In genomic region chr10:93072225-93072712, GRCh38 we compare ENCODE assay signal across 9 cellular contexts. TPM values are rescaled to one million over a fixed set of nuclear protein-coding genes. Genes with fewer than 3 reads are reported as not detected.
DNase-seq lines count a peak whose midpoint lies in the region; ATAC-seq, FAIRE-seq and TF ChIP-seq lines count a peak whose summit lies in the region.
"Had no signal": no experiment of that assay in that cellular context is flagged by ENCODE, and none has a peak within 500 bp of the region (broad histone marks: within the 10 kb centered on the region; RNA-seq: fewer than 3 reads in every experiment).

No MANE protein-coding gene starts in this region.

- intact Hi-C loops in right lobe of liver (cut with DNase I) (no loop called here), tibial artery (cut with DNase I; ENCODE audit: low total_unique reads) (no loop called here)

- no peak overlapping the region for H3K4me3 ChIP-seq in astrocyte (ENCODE audit: insufficient read depth, low read depth, low read length)
- peak overlapping the region; percentile 36 to 76 (median 49) for H3K4me3 ChIP-seq in right lobe of liver
- H3K4me3 ChIP-seq in tibial artery, result peak overlapping the region; percentile 37 to 55

- CTCF ChIA-PET in activated naive CD4-positive, alpha-beta T cell treated with anti-CD3 and anti-CD28 coated beads, Interleukin-2, amount 10 ng/mL, durations not matched to agents 7 days and 5 days (lab: Charles Lee), result interaction anchor here (1.2 to 2.3 kb wide), 2 partner anchors 11 to 107 kb away, joined by 3 to 7 read pairs; no protein-coding TSS in a partner anchor
- CTCF ChIA-PET in GM10248 (lab: Yijun Ruan, JAX), result interaction anchor here (0.8 to 1.2 kb wide), 2 partner anchors 219 to 297 kb away, joined by 3 read pairs; no protein-coding TSS in a partner anchor

- H3K9me3 ChIP-seq in astrocyte (ENCODE audit: insufficient read depth, low read depth, low read length) (no peaks in the 10 kb centered on the region), right lobe of liver (no peaks in the 10 kb centered on the region), tibial artery (no peaks in the 10 kb centered on the region)

- peak overlapping the region; percentile 75 for H3K4me2 ChIP-seq in astrocyte (ENCODE audit: low read length)

- no peaks in the 10 kb centered on the region for H3K36me3 ChIP-seq in astrocyte (ENCODE audit: insufficient read depth, low read length)
- H3K36me3 ChIP-seq in right lobe of liver, result no peaks in the 10 kb centered on the region
- no peaks in the 10 kb centered on the region for H3K36me3 ChIP-seq in tibial artery

- peaks cover 27% of the 10 kb centered on the region for H3K4me1 Mint-ChIP-seq in activated naive CD4-positive, alpha-beta T cell treated with anti-CD3 and anti-CD28 coated beads, Interleukin-2, amount 10 ng/mL, durations not matched to agents 7 days and 5 days
- H3K4me1 Mint-ChIP-seq in astrocyte (ENCODE audit: low read depth, unreplicated experiment), result peaks cover 11% of the 10 kb centered on the region

- peaks cover 96% of the 10 kb centered on the region for H3K27me3 Mint-ChIP-seq in activated naive CD4-positive, alpha-beta T cell treated with anti-CD3 and anti-CD28 coated beads, Interleukin-2, amount 10 ng/mL, durations not matched to agents 7 days and 5 days
- H3K27me3 Mint-ChIP-seq in astrocyte (ENCODE audit: low read depth, unreplicated experiment), result peaks cover 84% of the 10 kb centered on the region

- H2AFZ ChIP-seq in astrocyte (ENCODE audit: low read depth, low read length), result no peak overlapping the region

- no peak for DNase-seq in activated naive CD4-positive, alpha-beta T cell treated with anti-CD3 and anti-CD28 coated beads, Interleukin-2, amount 10 ng/mL, durations not matched to agents 7 days and 5 days
- DNase-seq in activated naive CD4-positive, alpha-beta T cell treated with Interleukin-2 at 50 U/mL for 16 hours, result no peak
- DNase-seq in astrocyte (ENCODE audit: low read depth), result no peak
- DNase-seq in right lobe of liver, result peak in 2 of 3 donors; percentile 61 to 67
- no peak for DNase-seq in tibial artery
- no peak for DNase-seq in GM10248 (ENCODE audit: extremely low spot score)
- DNase-seq in SIG-M5 (lab: John Stamatoyannopoulos, UW), result no peak
- DNase-seq: activated CD4-positive, alpha-beta T cell treated with anti-CD3 and anti-CD28 coated beads for 1 hour had no signal

- H4K20me1 ChIP-seq in astrocyte (ENCODE audit: insufficient read depth, low read length), result no peaks in the 10 kb centered on the region

- H3K79me2 ChIP-seq in astrocyte (ENCODE audit: insufficient read depth, low read length), result no peaks in the 10 kb centered on the region

- peaks cover 5% of the 10 kb centered on the region for H3K36me3 Mint-ChIP-seq in activated naive CD4-positive, alpha-beta T cell treated with anti-CD3 and anti-CD28 coated beads, Interleukin-2, amount 10 ng/mL, durations not matched to agents 7 days and 5 days
- peaks cover 3% of the 10 kb centered on the region for H3K36me3 Mint-ChIP-seq in astrocyte (ENCODE audit: low read depth, unreplicated experiment)

- no peak for TF ChIP-seq POLR2A in right lobe of liver (IDR thresholded peaks at IDR 0.05)

- FAIRE-seq in astrocyte (lab: Jason Lieb, UNC), result no peak

- peak overlapping the region; percentile 30 for H3K27ac Mint-ChIP-seq in activated naive CD4-positive, alpha-beta T cell treated with anti-CD3 and anti-CD28 coated beads, Interleukin-2, amount 10 ng/mL, durations not matched to agents 7 days and 5 days
- no peak overlapping the region for H3K27ac Mint-ChIP-seq in astrocyte (ENCODE audit: unreplicated experiment)

- TF ChIP-seq CTCF in astrocyte (IDR thresholded peaks at IDR 0.05; ENCODE audit: insufficient read depth, low read depth, low read length) (no peak), right lobe of liver (IDR thresholded peaks at IDR 0.05) (no peak), tibial artery (IDR thresholded peaks at IDR 0.05) (no peak), GM10248 (IDR thresholded peaks at IDR 0.05; ENCODE audit: control extremely low read depth, extremely low read depth, low read depth, missing control alignments) (no peak)

- H3K4me3 Mint-ChIP-seq in activated naive CD4-positive, alpha-beta T cell treated with anti-CD3 and anti-CD28 coated beads, Interleukin-2, amount 10 ng/mL, durations not matched to agents 7 days and 5 days, result no peak overlapping the region
- H3K4me3 Mint-ChIP-seq in astrocyte (ENCODE audit: unreplicated experiment), result peak overlapping the region; percentile 42

- ATAC-seq in right lobe of liver (peak; percentile 54 to 64 (median 58)), GM21526 (IDR thresholded peaks at IDR 0.05; ENCODE audit: low FRiP score, unreplicated experiment) (no peak)

- H3K9me3 Mint-ChIP-seq in activated naive CD4-positive, alpha-beta T cell treated with anti-CD3 and anti-CD28 coated beads, Interleukin-2, amount 10 ng/mL, durations not matched to agents 7 days and 5 days, result no peaks in the 10 kb centered on the region
- peaks cover 9% of the 10 kb centered on the region for H3K9me3 Mint-ChIP-seq in astrocyte (ENCODE audit: unreplicated experiment)

- H3K27ac ChIP-seq in astrocyte (ENCODE audit: low read depth, low read length) (no peak overlapping the region), right lobe of liver (peak overlapping the region in 2 of 3 donors; percentile 53 to 84), tibial artery (no peak overlapping the region)

- 3% methylated on average over 13 of the region's 27 CpGs for WGBS in right lobe of liver (ENCODE audit: insufficient coverage, low coverage, low lambda C conversion rate, missing lambda C conversion rate)

- H3K9ac ChIP-seq in astrocyte (ENCODE audit: low read length), result no peak overlapping the region

- H3K27me3 ChIP-seq in astrocyte (ENCODE audit: insufficient read depth, low read length) (peaks cover 88% of the 10 kb centered on the region), right lobe of liver (no peaks in the 10 kb centered on the region), tibial artery (peaks cover 0 to 83% of the 10 kb centered on the region in 2 donors)

- H3K4me1 ChIP-seq in astrocyte (ENCODE audit: insufficient read depth, low read length) (peaks cover 23% of the 10 kb centered on the region), right lobe of liver (peaks cover 0 to 62% (median 8%) of the 10 kb centered on the region in 4 donors), tibial artery (peaks cover 0 to 53% (median 49%) of the 10 kb centered on the region in 4 donors)

- POLR2A ChIA-PET in GM10248 (lab: Yijun Ruan, JAX), result no interaction called here

RNA-seq across cellular contexts. Expression of gene CYP26A1, which starts 1.4 kb away (rescaled TPM):
- 0.18 and 0.53 TPM in 2 replicates for total RNA-seq in astrocyte
- total RNA-seq in right lobe of liver, result 10 to 100 TPM in 3 of 6 experiments, under 1 TPM in 1, not detected in 2; 0.95 to 53.1 (median 12.6) TPM

RNA-seq across cellular contexts. Expression of gene CYP26C1, which starts 11.7 kb away (rescaled TPM):
- total RNA-seq in astrocyte (not detected in 2 replicates), right lobe of liver (under 1 TPM in 3 of 6 experiments, not detected in 3; 0.07 to 0.12 (median 0.10) TPM)

Comparison
In these comparisons a context has a peak if more than half of its experiments do, and no peak if none do; other contexts are left out.
1. DNase-seq: peak in right lobe of liver (2 of 3); none in activated naive CD4-positive, alpha-beta T cell treated with anti-CD3 and anti-CD28 coated beads, Interleukin-2, amount 10 ng/mL, durations not matched to agents 7 days and 5 days (single experiment), activated naive CD4-positive, alpha-beta T cell treated with Interleukin-2 at 50 U/mL for 16 hours (single experiment), astrocyte (single experiment), tibial artery (0 of 2), GM10248 (single experiment) and SIG-M5 (single experiment).
2. H3K27ac ChIP-seq: peak in right lobe of liver (2 of 3); none in astrocyte (single experiment) and tibial artery (0 of 2).